ENCODE assay signal across 23 cellular contexts in the genomic region with DNA sequence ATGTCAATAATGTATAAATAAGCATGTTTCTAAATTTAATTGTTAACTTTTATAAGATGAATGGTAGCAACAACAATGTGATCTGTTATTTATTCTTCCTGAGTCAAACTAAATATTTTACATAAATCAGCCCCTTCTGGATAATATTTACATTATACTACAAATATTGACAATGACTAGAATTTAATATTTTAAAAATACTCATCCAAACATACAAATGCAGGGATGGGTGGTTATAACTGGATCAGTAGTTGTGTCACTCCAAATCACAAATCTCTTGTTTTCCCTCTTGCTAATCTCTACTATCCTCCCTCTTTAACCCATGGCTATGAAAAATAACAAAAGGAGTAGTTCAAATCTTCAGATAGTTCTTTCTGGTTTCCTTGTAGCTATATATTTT.
"Had no signal": no experiment of that assay in that cellular context is flagged by ENCODE, and none has a peak within 500 bp of the region (broad histone marks: within the 10 kb centered on the region; RNA-seq: fewer than 3 reads in every experiment).

No MANE protein-coding gene starts in this region.

- H3K36me3 ChIP-seq: esophagus muscularis mucosa, gastroesophageal sphincter, heart right ventricle, left lung, neural progenitor cell, prostate gland, right atrium auricular region, spleen, thoracic aorta, tibial nerve, upper lobe of left lung had no signal

- H3K9ac ChIP-seq: neural progenitor cell, parathyroid adenoma had no signal

- H3K4me1 Mint-ChIP-seq: naive thymus-derived CD4-positive, alpha-beta T cell; neural progenitor cell; stimulated activated naive B cell treated with anti-CD40 and anti-IgM and Interleukin-4, amounts not matched to agents 10 μg/mL and 1 μg/mL and 100 μg/mL, for 72 hours had no signal

- H3K79me2 ChIP-seq: parathyroid adenoma had no signal

- H3K4me3 Mint-ChIP-seq: naive thymus-derived CD4-positive, alpha-beta T cell; nephron; neural progenitor cell; stimulated activated naive B cell treated with anti-CD40 and anti-IgM and Interleukin-4, amounts not matched to agents 10 μg/mL and 1 μg/mL and 100 μg/mL, for 72 hours; stimulated activated naive CD8-positive, alpha-beta T cell treated with anti-CD3 and anti-CD28 coated beads, Interleukin-15, Interleukin-2, amounts not matched to agents 100 ng/mL and 50 ng/mL, for 24 hours had no signal

- H3K36me3 Mint-ChIP-seq: naive thymus-derived CD4-positive, alpha-beta T cell; neural progenitor cell; stimulated activated naive B cell treated with anti-CD40 and anti-IgM and Interleukin-4, amounts not matched to agents 10 μg/mL and 1 μg/mL and 100 μg/mL, for 72 hours had no signal

- H3K27ac ChIP-seq: coronary artery, esophagus muscularis mucosa, foreskin keratinocyte, gastroesophageal sphincter, heart right ventricle, left lung, neural progenitor cell, parathyroid adenoma, prostate gland, right atrium auricular region, spleen, thoracic aorta, tibial nerve, upper lobe of left lung had no signal

- H3K27me3 ChIP-seq: esophagus muscularis mucosa, foreskin keratinocyte, gastroesophageal sphincter, heart right ventricle, left lung, neural progenitor cell, right atrium auricular region, tibial nerve, upper lobe of left lung had no signal

- H3K4me1 ChIP-seq: esophagus muscularis mucosa, gastroesophageal sphincter, heart right ventricle, left lung, neural progenitor cell, prostate gland, right atrium auricular region, spleen, tibial nerve, upper lobe of left lung had no signal

- H3K27ac Mint-ChIP-seq: naive thymus-derived CD4-positive, alpha-beta T cell; neural progenitor cell; stimulated activated naive B cell treated with anti-CD40 and anti-IgM and Interleukin-4, amounts not matched to agents 10 μg/mL and 1 μg/mL and 100 μg/mL, for 72 hours; stimulated activated naive CD8-positive, alpha-beta T cell treated with anti-CD3 and anti-CD28 coated beads, Interleukin-15, Interleukin-2, amounts not matched to agents 100 ng/mL and 50 ng/mL, for 24 hours had no signal

- H3K4me2 ChIP-seq: neural progenitor cell had no signal

- H2AFZ ChIP-seq: neural progenitor cell, parathyroid adenoma had no signal

- H3K4me3 ChIP-seq: coronary artery, esophagus muscularis mucosa, gastroesophageal sphincter, heart right ventricle, left lung, neural progenitor cell, prostate gland, right atrium auricular region, spleen, thoracic aorta, tibial nerve, upper lobe of left lung had no signal

- DNase-seq: effector memory CD4-positive, alpha-beta T cell; heart right ventricle; hippocampal formation; left cardiac atrium; left lung; mesendoderm; midbrain; naive thymus-derived CD4-positive, alpha-beta T cell; spleen; stimulated activated naive B cell treated with anti-CD40 and anti-IgM and Interleukin-4, amounts not matched to agents 10 μg/mL and 1 μg/mL and 100 μg/mL, for 72 hours; upper lobe of left lung had no signal

- H3K9me3 ChIP-seq: esophagus muscularis mucosa, gastroesophageal sphincter, left lung, prostate gland, right atrium auricular region, tibial nerve, upper lobe of left lung had no signal
